Comparison of ENCODE assay signal across 12 cellular contexts in genomic region chr6:111925296-111925695, GRCh38. TPM values are rescaled to one million over a fixed set of nuclear protein-coding genes. Genes with fewer than 3 reads are reported as not detected.
DNase-seq lines count a peak whose midpoint lies in the region; TF ChIP-seq lines count a peak whose summit lies in the region.
"Had no signal": no experiment of that assay in that cellular context is flagged by ENCODE, and none has a peak within 500 bp of the region (broad histone marks: within the 10 kb centered on the region; RNA-seq: fewer than 3 reads in every experiment).

No MANE protein-coding gene starts in this region.

- no peak overlapping the region for H3K18ac ChIP-seq in trophoblast cell (ENCODE audit: low read length)

- no peaks in the 10 kb centered on the region for H3K79me1 ChIP-seq in trophoblast cell (ENCODE audit: low read length)

- peak overlapping the region; percentile 59 for H2AFZ ChIP-seq in trophoblast cell (ENCODE audit: insufficient read depth, low read length, poor library complexity)

- no peak for TF ChIP-seq CTCF in astrocyte of the spinal cord (IDR thresholded peaks at IDR 0.05; ENCODE audit: low read depth, low read length)

- no peaks in the 10 kb centered on the region for H3K36me3 ChIP-seq in MG63
- no peaks in the 10 kb centered on the region for H3K36me3 ChIP-seq in trophoblast cell (ENCODE audit: control insufficient read depth in 1 of 2, insufficient read depth in 2 of 2, low read length in 2 of 2)
- no peaks in the 10 kb centered on the region for H3K36me3 ChIP-seq in H7 (replicated peaks; ENCODE audit: control insufficient read depth, insufficient read depth, low read length)

- H2AK5ac ChIP-seq in trophoblast cell (ENCODE audit: low read length), result no peak overlapping the region

- no peak overlapping the region for H3K14ac ChIP-seq in trophoblast cell (ENCODE audit: low read length)

- H3K27me3 ChIP-seq in MG63 (no peaks in the 10 kb centered on the region), trophoblast cell (ENCODE audit: insufficient read depth, low read length) (no peaks in the 10 kb centered on the region), H7 (ENCODE audit: control insufficient read depth, insufficient read depth, low read length) (no peaks in the 10 kb centered on the region)

- no peaks in the 10 kb centered on the region for H3K79me2 ChIP-seq in trophoblast cell (ENCODE audit: control insufficient read depth, insufficient read depth, low read length, poor library complexity)

- no peak for TF ChIP-seq POLR2A in erythroblast (IDR thresholded peaks at IDR 0.05; ENCODE audit: low read length)

- H3K9me3 ChIP-seq in MG63, result no peaks in the 10 kb centered on the region
- H3K9me3 ChIP-seq in trophoblast cell (ENCODE audit: insufficient read depth, low read depth, low read length), result no peaks in the 10 kb centered on the region
- H3K9me3 ChIP-seq: mucosa of descending colon had no signal

- no peak overlapping the region for H3K27ac ChIP-seq in trophoblast cell (ENCODE audit: low read depth, low read length)
- H3K27ac ChIP-seq: VCaP had no signal

- peak; percentile 21 for DNase-seq in NOMO-1 treated with DMSO at 0.1 percent for 48 hours (lab: John Stamatoyannopoulos, UW; ENCODE audit: unreplicated experiment)
- no peak for DNase-seq in NOMO-1 treated with dmso at 0.1 percent for 144 hours (lab: John Stamatoyannopoulos, UW; ENCODE audit: unreplicated experiment)
- peak; percentile 50 for DNase-seq in MG63
- peak; percentile 70 for DNase-seq in astrocyte of the spinal cord (ENCODE audit: low read depth, low spot score)
- DNase-seq in trophoblast cell, result no peak
- DNase-seq in DMS79 treated with DMSO at 0.1 percent for 48 hours (lab: John Stamatoyannopoulos, UW), result no peak
- DNase-seq in H7, result no peak
- DNase-seq in erythroblast (lab: John Stamatoyannopoulos, UW), result no peak
- DNase-seq: 8988T; activated effector memory CD4-positive, alpha-beta T cell treated with anti-CD3 and anti-CD28 coated beads, Interleukin-2, amount 50 U/mL, for 16 hours; mucosa of descending colon had no signal

- H2BK5ac ChIP-seq in trophoblast cell (ENCODE audit: low read depth, low read length, poor library complexity), result no peak overlapping the region

- H3K9ac ChIP-seq in trophoblast cell (ENCODE audit: low read length), result no peak overlapping the region

- H4K91ac ChIP-seq in trophoblast cell (ENCODE audit: low read depth, low read length), result no peak overlapping the region

- no peak overlapping the region for H3K23ac ChIP-seq in trophoblast cell (ENCODE audit: low read length)

- H4K12ac ChIP-seq in trophoblast cell (ENCODE audit: low read depth, low read length), result no peak overlapping the region

- no peak overlapping the region for H3K4me2 ChIP-seq in trophoblast cell (ENCODE audit: low read length)

- H4K8ac ChIP-seq in trophoblast cell (ENCODE audit: low read depth, low read length), result no peak overlapping the region

- H3K4me1 ChIP-seq in trophoblast cell (ENCODE audit: control insufficient read depth in 1 of 2, insufficient read depth in 2 of 2, low read length in 2 of 2), result no peaks in the 10 kb centered on the region

- H3K4me3 ChIP-seq in MG63 (no peak overlapping the region), astrocyte of the spinal cord (ENCODE audit: low read depth, low read length) (no peak overlapping the region), trophoblast cell (ENCODE audit: low read depth, low read length) (no peak overlapping the region), H7 (ENCODE audit: insufficient read depth, low read depth, low read length) (no peak overlapping the region)
- H3K4me3 ChIP-seq: mucosa of descending colon had no signal

- no peak overlapping the region for H3K4ac ChIP-seq in trophoblast cell (ENCODE audit: low read depth, low read length)

- in situ Hi-C loops in astrocyte of the spinal cord (cut with HindIII; ENCODE audit: low sequenced_read_pairs), result no loop called here

- H2BK12ac ChIP-seq in trophoblast cell (ENCODE audit: low read length), result no peak overlapping the region

- H2BK120ac ChIP-seq in trophoblast cell (ENCODE audit: insufficient read depth, low read length, poor library complexity), result no peak overlapping the region

RNA-seq across cellular contexts. Expression of gene FYN, which starts 52.0 kb away (rescaled TPM):
- total RNA-seq in MG63 (2014; rRNA removed; shearing (Covaris generic); ENCODE audit: low replicate concordance), result 48.7 and 69.0 TPM in 2 replicates
- 78.0 and 85.2 TPM in 2 replicates for polyA plus RNA-seq in trophoblast cell (2013)
- 45.4 and 85.7 TPM in 2 replicates for total RNA-seq in H7 (2014; rRNA removed; shearing (Covaris generic))

Comparison
In these comparisons a context has a peak if more than half of its experiments do, and no peak if none do; other contexts are left out.
1. DNase-seq: peak in NOMO-1 treated with DMSO at 0.1 percent for 48 hours (single experiment), MG63 (single experiment) and astrocyte of the spinal cord (single experiment); none in NOMO-1 treated with dmso at 0.1 percent for 144 hours (single experiment), trophoblast cell (0 of 2), DMS79 treated with DMSO at 0.1 percent for 48 hours (single experiment), H7 (single experiment) and erythroblast (0 of 2).